ENCODE assay signal across 13 cellular contexts in genomic region chr1:215824245-215824644, GRCh38.
DNase-seq lines count a peak whose midpoint lies in the region; ATAC-seq and TF ChIP-seq lines count a peak whose summit lies in the region.
"Had no signal": no experiment of that assay in that cellular context is flagged by ENCODE, and none has a peak within 500 bp of the region (broad histone marks: within the 10 kb centered on the region; RNA-seq: fewer than 3 reads in every experiment).

No MANE protein-coding gene starts in this region.

- no peak overlapping the region for H2AFZ ChIP-seq in PC-3 (ENCODE audit: low read length)

- no peak overlapping the region for H3K9ac ChIP-seq in PC-3 (ENCODE audit: low read length)
- H3K9ac ChIP-seq: BLaER1 treated with 17β-estradiol and CSF1 and Interleukin-3, amounts not matched to agents 10 nM and 100 nM had no signal

- H3K27me3 ChIP-seq in PC-3 (ENCODE audit: low read length), result peaks cover 22% of the 10 kb centered on the region
- H3K27me3 ChIP-seq: BLaER1 treated with 17β-estradiol and CSF1 and Interleukin-3, amounts not matched to agents 10 nM and 100 nM; gastroesophageal sphincter; stomach had no signal

- TF ChIP-seq CTCF in 22Rv1 (IDR thresholded peaks at IDR 0.05) (peak; percentile 56), GM12872 (IDR thresholded peaks at IDR 0.05; ENCODE audit: insufficient read depth, low read depth, low read length) (0 out of 3 replicates have a peak, but pooled peaks have one; percentile 2), PC-3 (conservative IDR thresholded peaks at IDR 0.05; ENCODE audit: low read depth, low read length) (peak; percentile 97), fibroblast of villous mesenchyme (IDR thresholded peaks at IDR 0.05; ENCODE audit: insufficient read depth, low read depth, low read length) (peak; percentile 54)

- H3K4me2 ChIP-seq in PC-3 (ENCODE audit: low read length), result no peak overlapping the region
- H3K4me2 ChIP-seq: BLaER1 treated with 17β-estradiol and CSF1 and Interleukin-3, amounts not matched to agents 10 nM and 100 nM had no signal

- no peaks in the 10 kb centered on the region for H3K36me3 ChIP-seq in PC-3 (ENCODE audit: low read depth, low read length)
- H3K36me3 ChIP-seq: BLaER1 treated with 17β-estradiol and CSF1 and Interleukin-3, amounts not matched to agents 10 nM and 100 nM; gastroesophageal sphincter; stomach had no signal

- CTCF ChIA-PET in PC-3 (lab: Charles Lee), result no interaction called here

- H4K20me1 ChIP-seq in PC-3 (ENCODE audit: low read length), result no peaks in the 10 kb centered on the region
- H4K20me1 ChIP-seq: BLaER1 treated with 17β-estradiol and CSF1 and Interleukin-3, amounts not matched to agents 10 nM and 100 nM had no signal

- peak; percentile 81 for ATAC-seq in PC-3
- ATAC-seq: gastroesophageal sphincter had no signal

- H3K27ac ChIP-seq in 22Rv1 (no peak overlapping the region), PC-3 (ENCODE audit: low read length) (no peak overlapping the region)
- H3K27ac ChIP-seq: BLaER1 treated with 17β-estradiol and CSF1 and Interleukin-3, amounts not matched to agents 10 nM and 100 nM; gastroesophageal sphincter; stomach had no signal

- BruUV-seq in PC-3 (replicated peaks; lab: Mats Ljungman, UMichigan), result no TSS peak

- POLR2A ChIA-PET in PC-3 (lab: Charles Lee; ENCODE audit: unreplicated experiment), result no interaction called here

- H3K9me3 ChIP-seq in PC-3 (ENCODE audit: low read length), result no peaks in the 10 kb centered on the region

- H3K9me2 ChIP-seq in PC-3 (replicated peaks; ENCODE audit: low read length), result no peaks in the 10 kb centered on the region

- H3F3A ChIP-seq in PC-3 (ENCODE audit: low read length, unreplicated experiment), result no peaks in the 10 kb centered on the region

- H3K4me1 ChIP-seq in PC-3 (ENCODE audit: insufficient read depth, low read length), result no peaks in the 10 kb centered on the region
- H3K4me1 ChIP-seq: BLaER1 treated with 17β-estradiol and CSF1 and Interleukin-3, amounts not matched to agents 10 nM and 100 nM; gastroesophageal sphincter; stomach had no signal

- no peaks in the 10 kb centered on the region for H3K79me2 ChIP-seq in PC-3 (ENCODE audit: low read length)

- intact Hi-C loops in PC-3 (cut with micrococcal nuclease), result loop anchor here (1.0 to 5.0 kb wide), 7 partner anchors 119 to 918 kb away; no protein-coding TSS in a partner anchor

- H3K4me3 ChIP-seq in PC-3 (ENCODE audit: low read length) (no peak overlapping the region), fibroblast of villous mesenchyme (ENCODE audit: low read depth, low read length) (no peak overlapping the region)
- H3K4me3 ChIP-seq: BLaER1 treated with 17β-estradiol and CSF1 and Interleukin-3, amounts not matched to agents 10 nM and 100 nM; gastroesophageal sphincter; stomach had no signal

- DNase-seq in PC-3 (peak; percentile 59), fibroblast of villous mesenchyme (ENCODE audit: low read depth) (no peak), germinal center (ENCODE audit: low spot score) (no peak), D341Med (ENCODE audit: low spot score) (no peak), NOMO-1 treated with dmso at 0.1 percent for 144 hours (lab: John Stamatoyannopoulos, UW; ENCODE audit: unreplicated experiment) (no peak), NCI-H187 (lab: John Stamatoyannopoulos, UW) (no peak)
- DNase-seq: activated CD8-positive, alpha-beta memory T cell treated with anti-CD3 and anti-CD28 coated beads, Interleukin-2, amount 50 U/mL, for 4 hours; NCI-H226; stomach had no signal

Comparison
In these comparisons a context has a peak if more than half of its experiments do, and no peak if none do; other contexts are left out.
1. CTCF ChIP-seq: peak in every context shown above with its lines; median percentile 97 in PC-3; 56 in 22Rv1; 54 in fibroblast of villous mesenchyme; 2 in GM12872.